In genomic region chr22:23837911-23838685, GRCh38 we compare ENCODE assay signal across 1 cellular context.
TF ChIP-seq lines count a peak whose summit lies in the region.

No MANE protein-coding gene starts in this region.

TF ChIP-seq in WTC11, 78 proteins besides CTCF, POLR2A, EP300 and RAD21 (continued from another document):
- no peak for TF ChIP-seq USF2 (CRISPR knock-in tag; IDR thresholded peaks at IDR 0.05)
- TF ChIP-seq, protein P1, sequence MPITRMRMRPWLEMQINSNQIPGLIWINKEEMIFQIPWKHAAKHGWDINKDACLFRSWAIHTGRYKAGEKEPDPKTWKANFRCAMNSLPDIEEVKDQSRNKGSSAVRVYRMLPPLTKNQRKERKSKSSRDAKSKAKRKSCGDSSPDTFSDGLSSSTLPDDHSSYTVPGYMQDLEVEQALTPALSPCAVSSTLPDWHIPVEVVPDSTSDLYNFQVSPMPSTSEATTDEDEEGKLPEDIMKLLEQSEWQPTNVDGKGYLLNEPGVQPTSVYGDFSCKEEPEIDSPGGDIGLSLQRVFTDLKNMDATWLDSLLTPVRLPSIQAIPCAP (CRISPR knock-in tag; IDR thresholded peaks at IDR 0.05) = no peak
